1 cellular context compared by ENCODE assay signal in the genomic region with DNA sequence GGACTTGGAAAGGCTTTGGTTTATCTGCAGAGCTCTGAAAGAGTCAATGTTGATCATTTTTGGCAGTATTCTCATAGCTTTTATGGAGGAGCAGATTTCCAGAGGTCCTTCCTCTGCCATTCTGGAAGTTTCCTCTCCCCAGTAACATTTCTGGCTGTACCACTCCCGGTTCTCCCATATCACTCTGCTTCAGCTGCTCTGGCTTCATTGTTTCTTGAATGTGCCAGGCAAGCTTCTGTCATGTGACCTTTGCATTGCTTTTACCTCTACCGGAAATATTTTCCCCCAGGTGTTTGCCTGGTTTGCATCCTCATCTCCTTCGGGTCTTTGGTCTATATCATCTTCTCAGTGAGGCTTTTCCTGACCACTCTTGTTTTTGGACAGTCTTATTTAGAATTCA.
TF ChIP-seq lines count a peak whose summit lies in the region.

No MANE protein-coding gene starts in this region.

TF ChIP-seq in Ishikawa, 13 proteins besides CTCF, POLR2A, EP300 and RAD21:
- TF ChIP-seq, protein P1, sequence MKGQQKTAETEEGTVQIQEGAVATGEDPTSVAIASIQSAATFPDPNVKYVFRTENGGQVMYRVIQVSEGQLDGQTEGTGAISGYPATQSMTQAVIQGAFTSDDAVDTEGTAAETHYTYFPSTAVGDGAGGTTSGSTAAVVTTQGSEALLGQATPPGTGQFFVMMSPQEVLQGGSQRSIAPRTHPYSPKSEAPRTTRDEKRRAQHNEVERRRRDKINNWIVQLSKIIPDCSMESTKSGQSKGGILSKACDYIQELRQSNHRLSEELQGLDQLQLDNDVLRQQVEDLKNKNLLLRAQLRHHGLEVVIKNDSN (IDR thresholded peaks at IDR 0.05): peak; percentile 44; the same call in 1 of the 2 replicates
- TF ChIP-seq ZBTB7A (IDR thresholded peaks at IDR 0.05; ENCODE audit: low read depth): no peak
